ENCODE assay signal across 1 cellular context in the genomic region with DNA sequence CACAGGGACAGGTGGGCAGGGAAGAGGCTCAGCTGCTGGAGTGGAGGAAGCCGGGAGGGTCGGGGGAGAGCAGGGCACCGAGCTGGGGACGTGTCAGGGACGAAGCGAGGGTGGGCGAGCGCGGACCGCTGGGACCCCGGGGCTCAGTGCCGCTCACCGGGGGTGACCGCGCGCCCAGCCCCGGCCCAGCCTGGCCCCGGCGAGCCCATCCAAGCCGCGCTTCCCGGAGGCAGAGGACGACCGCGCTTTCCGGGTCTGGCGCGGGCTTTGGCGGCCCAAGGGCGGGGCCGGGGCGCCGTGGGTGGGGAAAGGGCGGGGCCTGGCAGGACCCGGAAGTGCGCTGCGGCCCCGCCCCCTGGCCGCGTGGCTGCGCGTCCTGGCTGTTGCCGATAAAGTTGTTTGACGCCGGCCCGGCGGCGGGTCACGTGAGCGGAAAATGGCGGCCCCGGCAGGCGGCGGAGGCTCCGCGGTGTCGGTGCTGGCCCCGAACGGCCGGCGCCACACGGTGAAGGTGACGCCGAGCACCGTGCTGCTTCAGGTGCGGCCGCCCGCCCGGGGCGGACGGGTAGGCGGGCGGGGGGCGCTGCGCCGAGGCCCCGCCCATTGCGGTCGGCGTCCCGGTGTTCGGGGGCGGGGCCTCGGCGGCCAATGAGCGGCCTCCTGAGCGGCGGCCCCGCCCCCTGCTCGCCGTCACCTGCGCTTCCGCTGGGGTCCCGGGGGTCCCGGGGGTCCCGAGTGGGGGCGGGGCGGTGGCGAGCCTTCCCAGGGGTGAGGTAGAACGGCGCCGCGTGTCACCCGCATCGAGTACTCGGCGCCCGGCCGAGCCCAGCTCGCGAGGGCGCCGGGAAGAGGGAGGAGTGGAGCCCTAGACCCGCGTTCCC.
TF ChIP-seq lines count a peak whose summit lies in the region.

A gene with protein sequence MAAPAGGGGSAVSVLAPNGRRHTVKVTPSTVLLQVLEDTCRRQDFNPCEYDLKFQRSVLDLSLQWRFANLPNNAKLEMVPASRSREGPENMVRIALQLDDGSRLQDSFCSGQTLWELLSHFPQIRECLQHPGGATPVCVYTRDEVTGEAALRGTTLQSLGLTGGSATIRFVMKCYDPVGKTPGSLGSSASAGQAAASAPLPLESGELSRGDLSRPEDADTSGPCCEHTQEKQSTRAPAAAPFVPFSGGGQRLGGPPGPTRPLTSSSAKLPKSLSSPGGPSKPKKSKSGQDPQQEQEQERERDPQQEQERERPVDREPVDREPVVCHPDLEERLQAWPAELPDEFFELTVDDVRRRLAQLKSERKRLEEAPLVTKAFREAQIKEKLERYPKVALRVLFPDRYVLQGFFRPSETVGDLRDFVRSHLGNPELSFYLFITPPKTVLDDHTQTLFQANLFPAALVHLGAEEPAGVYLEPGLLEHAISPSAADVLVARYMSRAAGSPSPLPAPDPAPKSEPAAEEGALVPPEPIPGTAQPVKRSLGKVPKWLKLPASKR (plus strand): TSS at position 419 of the 881 bp plus-strand sequence. CDS start 18 bp downstream, at position 437.

TF ChIP-seq in HEK293, 187 proteins besides CTCF, POLR2A, EP300 and RAD21 (continued from another document):
- TF ChIP-seq, protein P1, sequence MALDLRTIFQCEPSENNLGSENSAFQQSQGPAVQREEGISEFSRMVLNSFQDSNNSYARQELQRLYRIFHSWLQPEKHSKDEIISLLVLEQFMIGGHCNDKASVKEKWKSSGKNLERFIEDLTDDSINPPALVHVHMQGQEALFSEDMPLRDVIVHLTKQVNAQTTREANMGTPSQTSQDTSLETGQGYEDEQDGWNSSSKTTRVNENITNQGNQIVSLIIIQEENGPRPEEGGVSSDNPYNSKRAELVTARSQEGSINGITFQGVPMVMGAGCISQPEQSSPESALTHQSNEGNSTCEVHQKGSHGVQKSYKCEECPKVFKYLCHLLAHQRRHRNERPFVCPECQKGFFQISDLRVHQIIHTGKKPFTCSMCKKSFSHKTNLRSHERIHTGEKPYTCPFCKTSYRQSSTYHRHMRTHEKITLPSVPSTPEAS (tag by site-specific recombination; IDR thresholded peaks at IDR 0.05) = no peak
- TF ChIP-seq, protein P2, sequence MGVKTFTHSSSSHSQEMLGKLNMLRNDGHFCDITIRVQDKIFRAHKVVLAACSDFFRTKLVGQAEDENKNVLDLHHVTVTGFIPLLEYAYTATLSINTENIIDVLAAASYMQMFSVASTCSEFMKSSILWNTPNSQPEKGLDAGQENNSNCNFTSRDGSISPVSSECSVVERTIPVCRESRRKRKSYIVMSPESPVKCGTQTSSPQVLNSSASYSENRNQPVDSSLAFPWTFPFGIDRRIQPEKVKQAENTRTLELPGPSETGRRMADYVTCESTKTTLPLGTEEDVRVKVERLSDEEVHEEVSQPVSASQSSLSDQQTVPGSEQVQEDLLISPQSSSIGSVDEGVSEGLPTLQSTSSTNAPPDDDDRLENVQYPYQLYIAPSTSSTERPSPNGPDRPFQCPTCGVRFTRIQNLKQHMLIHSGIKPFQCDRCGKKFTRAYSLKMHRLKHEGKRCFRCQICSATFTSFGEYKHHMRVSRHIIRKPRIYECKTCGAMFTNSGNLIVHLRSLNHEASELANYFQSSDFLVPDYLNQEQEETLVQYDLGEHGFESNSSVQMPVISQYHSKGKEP (tag by site-specific recombination; IDR thresholded peaks at IDR 0.05) = peak; percentile 81
- TF ChIP-seq GLI4 (tag by site-specific recombination; IDR thresholded peaks at IDR 0.05) (no peak), GLIS1 (tag by site-specific recombination; IDR thresholded peaks at IDR 0.05) (peak; percentile 53), ZNF76 (tag by site-specific recombination; IDR thresholded peaks at IDR 0.05; ENCODE audit: borderline replicate concordance, low read depth) (peak; percentile 26; the same call in 1 of the 2 replicates), ZNF561 (tag by site-specific recombination; IDR thresholded peaks at IDR 0.05; ENCODE audit: borderline replicate concordance) (peak; percentile 71; the same call in 1 of the 2 replicates), ZBTB17 (tag by site-specific recombination; IDR thresholded peaks at IDR 0.05) (no peak), ZNF521 (tag by site-specific recombination; IDR thresholded peaks at IDR 0.05) (no peak), ZNF600 (tag by site-specific recombination; IDR thresholded peaks at IDR 0.05) (no peak), SP3 (tag by site-specific recombination; IDR thresholded peaks at IDR 0.05) (peak; percentile 91), ZNF391 (tag by site-specific recombination; IDR thresholded peaks at IDR 0.05; ENCODE audit: borderline replicate concordance, low read depth) (no peak), ZNF184 (tag by site-specific recombination; IDR thresholded peaks at IDR 0.05) (peak; percentile 77; the same call in 1 of the 2 replicates), ZNF624 (tag by site-specific recombination; IDR thresholded peaks at IDR 0.05) (no peak), ZNF747 (tag by site-specific recombination; IDR thresholded peaks at IDR 0.05) (no peak), YY1 (tag by site-specific recombination; IDR thresholded peaks at IDR 0.05) (peak; percentile 93)
- TF ChIP-seq, protein P3, sequence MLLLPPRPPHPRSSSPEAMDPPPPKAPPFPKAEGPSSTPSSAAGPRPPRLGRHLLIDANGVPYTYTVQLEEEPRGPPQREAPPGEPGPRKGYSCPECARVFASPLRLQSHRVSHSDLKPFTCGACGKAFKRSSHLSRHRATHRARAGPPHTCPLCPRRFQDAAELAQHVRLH (tag by site-specific recombination; IDR thresholded peaks at IDR 0.05) = no peak
- TF ChIP-seq, protein P4, sequence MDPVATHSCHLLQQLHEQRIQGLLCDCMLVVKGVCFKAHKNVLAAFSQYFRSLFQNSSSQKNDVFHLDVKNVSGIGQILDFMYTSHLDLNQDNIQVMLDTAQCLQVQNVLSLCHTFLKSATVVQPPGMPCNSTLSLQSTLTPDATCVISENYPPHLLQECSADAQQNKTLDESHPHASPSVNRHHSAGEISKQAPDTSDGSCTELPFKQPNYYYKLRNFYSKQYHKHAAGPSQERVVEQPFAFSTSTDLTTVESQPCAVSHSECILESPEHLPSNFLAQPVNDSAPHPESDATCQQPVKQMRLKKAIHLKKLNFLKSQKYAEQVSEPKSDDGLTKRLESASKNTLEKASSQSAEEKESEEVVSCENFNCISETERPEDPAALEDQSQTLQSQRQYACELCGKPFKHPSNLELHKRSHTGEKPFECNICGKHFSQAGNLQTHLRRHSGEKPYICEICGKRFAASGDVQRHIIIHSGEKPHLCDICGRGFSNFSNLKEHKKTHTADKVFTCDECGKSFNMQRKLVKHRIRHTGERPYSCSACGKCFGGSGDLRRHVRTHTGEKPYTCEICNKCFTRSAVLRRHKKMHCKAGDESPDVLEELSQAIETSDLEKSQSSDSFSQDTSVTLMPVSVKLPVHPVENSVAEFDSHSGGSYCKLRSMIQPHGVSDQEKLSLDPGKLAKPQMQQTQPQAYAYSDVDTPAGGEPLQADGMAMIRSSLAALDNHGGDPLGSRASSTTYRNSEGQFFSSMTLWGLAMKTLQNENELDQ (tag by site-specific recombination; IDR thresholded peaks at IDR 0.05; ENCODE audit: low read depth) = no peak
- TF ChIP-seq, protein P5, sequence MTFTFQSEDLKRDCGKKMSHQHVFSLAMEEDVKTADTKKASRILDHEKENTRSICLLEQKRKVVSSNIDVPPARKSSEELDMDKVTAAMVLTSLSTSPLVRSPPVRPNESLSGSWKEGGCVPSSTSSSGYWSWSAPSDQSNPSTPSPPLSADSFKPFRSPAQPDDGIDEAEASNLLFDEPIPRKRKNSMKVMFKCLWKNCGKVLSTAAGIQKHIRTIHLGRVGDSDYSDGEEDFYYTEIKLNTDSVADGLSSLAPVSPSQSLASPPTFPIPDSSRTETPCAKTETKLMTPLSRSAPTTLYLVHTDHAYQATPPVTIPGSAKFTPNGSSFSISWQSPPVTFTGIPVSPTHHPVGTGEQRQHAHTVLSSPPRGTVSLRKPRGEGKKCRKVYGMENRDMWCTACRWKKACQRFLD (tag by site-specific recombination; IDR thresholded peaks at IDR 0.05) = peak; percentile 96
- TF ChIP-seq, protein P6, sequence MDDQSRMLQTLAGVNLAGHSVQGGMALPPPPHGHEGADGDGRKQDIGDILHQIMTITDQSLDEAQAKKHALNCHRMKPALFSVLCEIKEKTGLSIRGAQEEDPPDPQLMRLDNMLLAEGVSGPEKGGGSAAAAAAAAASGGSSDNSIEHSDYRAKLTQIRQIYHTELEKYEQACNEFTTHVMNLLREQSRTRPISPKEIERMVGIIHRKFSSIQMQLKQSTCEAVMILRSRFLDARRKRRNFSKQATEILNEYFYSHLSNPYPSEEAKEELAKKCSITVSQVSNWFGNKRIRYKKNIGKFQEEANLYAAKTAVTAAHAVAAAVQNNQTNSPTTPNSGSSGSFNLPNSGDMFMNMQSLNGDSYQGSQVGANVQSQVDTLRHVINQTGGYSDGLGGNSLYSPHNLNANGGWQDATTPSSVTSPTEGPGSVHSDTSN (CRISPR knock-in tag; IDR thresholded peaks at IDR 0.05) = peak; percentile 71; the same call in 1 of the 2 replicates
- TF ChIP-seq, protein P7, sequence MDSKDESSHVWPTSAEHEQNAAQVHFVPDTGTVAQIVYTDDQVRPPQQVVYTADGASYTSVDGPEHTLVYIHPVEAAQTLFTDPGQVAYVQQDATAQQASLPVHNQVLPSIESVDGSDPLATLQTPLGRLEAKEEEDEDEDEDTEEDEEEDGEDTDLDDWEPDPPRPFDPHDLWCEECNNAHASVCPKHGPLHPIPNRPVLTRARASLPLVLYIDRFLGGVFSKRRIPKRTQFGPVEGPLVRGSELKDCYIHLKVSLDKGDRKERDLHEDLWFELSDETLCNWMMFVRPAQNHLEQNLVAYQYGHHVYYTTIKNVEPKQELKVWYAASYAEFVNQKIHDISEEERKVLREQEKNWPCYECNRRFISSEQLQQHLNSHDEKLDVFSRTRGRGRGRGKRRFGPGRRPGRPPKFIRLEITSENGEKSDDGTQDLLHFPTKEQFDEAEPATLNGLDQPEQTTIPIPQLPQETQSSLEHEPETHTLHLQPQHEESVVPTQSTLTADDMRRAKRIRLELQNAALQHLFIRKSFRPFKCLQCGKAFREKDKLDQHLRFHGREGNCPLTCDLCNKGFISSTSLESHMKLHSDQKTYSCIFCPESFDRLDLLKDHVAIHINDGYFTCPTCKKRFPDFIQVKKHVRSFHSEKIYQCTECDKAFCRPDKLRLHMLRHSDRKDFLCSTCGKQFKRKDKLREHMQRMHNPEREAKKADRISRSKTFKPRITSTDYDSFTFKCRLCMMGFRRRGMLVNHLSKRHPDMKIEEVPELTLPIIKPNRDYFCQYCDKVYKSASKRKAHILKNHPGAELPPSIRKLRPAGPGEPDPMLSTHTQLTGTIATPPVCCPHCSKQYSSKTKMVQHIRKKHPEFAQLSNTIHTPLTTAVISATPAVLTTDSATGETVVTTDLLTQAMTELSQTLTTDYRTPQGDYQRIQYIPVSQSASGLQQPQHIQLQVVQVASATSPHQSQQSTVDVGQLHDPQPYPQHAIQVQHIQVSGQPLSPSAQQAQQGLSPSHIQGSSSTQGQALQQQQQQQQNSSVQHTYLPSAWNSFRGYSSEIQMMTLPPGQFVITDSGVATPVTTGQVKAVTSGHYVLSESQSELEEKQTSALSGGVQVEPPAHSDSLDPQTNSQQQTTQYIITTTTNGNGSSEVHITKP (tag by site-specific recombination; IDR thresholded peaks at IDR 0.05) = peak; percentile 49; the same call in 1 of the 2 replicates
- TF ChIP-seq, protein P8, sequence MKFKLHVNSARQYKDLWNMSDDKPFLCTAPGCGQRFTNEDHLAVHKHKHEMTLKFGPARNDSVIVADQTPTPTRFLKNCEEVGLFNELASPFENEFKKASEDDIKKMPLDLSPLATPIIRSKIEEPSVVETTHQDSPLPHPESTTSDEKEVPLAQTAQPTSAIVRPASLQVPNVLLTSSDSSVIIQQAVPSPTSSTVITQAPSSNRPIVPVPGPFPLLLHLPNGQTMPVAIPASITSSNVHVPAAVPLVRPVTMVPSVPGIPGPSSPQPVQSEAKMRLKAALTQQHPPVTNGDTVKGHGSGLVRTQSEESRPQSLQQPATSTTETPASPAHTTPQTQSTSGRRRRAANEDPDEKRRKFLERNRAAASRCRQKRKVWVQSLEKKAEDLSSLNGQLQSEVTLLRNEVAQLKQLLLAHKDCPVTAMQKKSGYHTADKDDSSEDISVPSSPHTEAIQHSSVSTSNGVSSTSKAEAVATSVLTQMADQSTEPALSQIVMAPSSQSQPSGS (tag by site-specific recombination; IDR thresholded peaks at IDR 0.05; ENCODE audit: low read depth) = no peak
